12 cellular contexts compared by ENCODE assay signal in genomic region chr14:77599894-77600293, GRCh38. TPM values are rescaled to one million over a fixed set of nuclear protein-coding genes. Genes with fewer than 3 reads are reported as not detected.
DNase-seq lines count a peak whose midpoint lies in the region; ATAC-seq, FAIRE-seq and TF ChIP-seq lines count a peak whose summit lies in the region.
"Had no signal": no experiment of that assay in that cellular context is flagged by ENCODE, and none has a peak within 500 bp of the region (broad histone marks: within the 10 kb centered on the region; RNA-seq: fewer than 3 reads in every experiment).

No MANE protein-coding gene starts in this region.

- DNase-seq in stimulated activated naive CD8-positive, alpha-beta T cell treated with anti-CD3 and anti-CD28 coated beads, Interleukin-15, amount 100 ng/mL, for 72 hours: no peak
- DNase-seq in mesothelial cell of epicardium (ENCODE audit: low spot score in 2 of 2, unreplicated experiment in 2 of 2): no peak
- DNase-seq in urothelium cell line (ENCODE audit: low spot score): peak; percentile 17
- no peak for DNase-seq in SHP77 (lab: John Stamatoyannopoulos, UW)
- no peak for DNase-seq in GM19239 (ENCODE audit: insufficient read length, low spot score)
- DNase-seq: H9; mesendoderm; SHP77 treated with DMSO at 0.1 percent for 48 hours; stimulated activated CD4-positive, alpha-beta T cell treated with anti-CD3 and anti-CD28 coated beads, Interleukin-4, amount 100 ng/mL, for 4 hours had no signal

- H3K27ac Mint-ChIP-seq in stimulated activated naive CD8-positive, alpha-beta T cell treated with anti-CD3 and anti-CD28 coated beads, Interleukin-15, Interleukin-2, amounts not matched to agents 100 ng/mL and 50 ng/mL, for 24 hours: peak overlapping the region; percentile 19
- H3K27ac Mint-ChIP-seq in stimulated activated naive CD8-positive, alpha-beta T cell treated with anti-CD3 and anti-CD28 coated beads, Interleukin-15, amount 100 ng/mL, for 72 hours: peak overlapping the region in 1 of 2 donors; percentile 4
- H3K27ac Mint-ChIP-seq in activated T-helper 17 cell treated with anti-CD3 and anti-CD28 coated beads, Interleukin-2, amount 50 U/mL, for 72 hours: peak overlapping the region; percentile 91
- H3K27ac Mint-ChIP-seq in mesothelial cell of epicardium: peak overlapping the region; percentile 79

- peaks cover 23% of the 10 kb centered on the region for H3K36me3 Mint-ChIP-seq in stimulated activated naive CD8-positive, alpha-beta T cell treated with anti-CD3 and anti-CD28 coated beads, Interleukin-15, Interleukin-2, amounts not matched to agents 100 ng/mL and 50 ng/mL, for 24 hours (ENCODE audit: low read depth)
- H3K36me3 Mint-ChIP-seq in activated T-helper 17 cell treated with anti-CD3 and anti-CD28 coated beads, Interleukin-2, amount 50 U/mL, for 72 hours (ENCODE audit: low read depth): peaks cover 25% of the 10 kb centered on the region
- H3K36me3 Mint-ChIP-seq in mesothelial cell of epicardium: peaks cover 15% of the 10 kb centered on the region

- no peak for TF ChIP-seq CTCF in mesothelial cell of epicardium (IDR thresholded peaks at IDR 0.05; ENCODE audit: unreplicated experiment)

- no peaks in the 10 kb centered on the region for H3K27me3 Mint-ChIP-seq in stimulated activated naive CD8-positive, alpha-beta T cell treated with anti-CD3 and anti-CD28 coated beads, Interleukin-15, Interleukin-2, amounts not matched to agents 100 ng/mL and 50 ng/mL, for 24 hours
- no peaks in the 10 kb centered on the region for H3K27me3 Mint-ChIP-seq in stimulated activated naive CD8-positive, alpha-beta T cell treated with anti-CD3 and anti-CD28 coated beads, Interleukin-15, amount 100 ng/mL, for 72 hours
- no peaks in the 10 kb centered on the region for H3K27me3 Mint-ChIP-seq in activated T-helper 17 cell treated with anti-CD3 and anti-CD28 coated beads, Interleukin-2, amount 50 U/mL, for 72 hours
- no peaks in the 10 kb centered on the region for H3K27me3 Mint-ChIP-seq in mesothelial cell of epicardium (ENCODE audit: low read depth)

- H3K4me1 Mint-ChIP-seq in stimulated activated naive CD8-positive, alpha-beta T cell treated with anti-CD3 and anti-CD28 coated beads, Interleukin-15, Interleukin-2, amounts not matched to agents 100 ng/mL and 50 ng/mL, for 24 hours (ENCODE audit: low read depth): peaks cover 53% of the 10 kb centered on the region
- H3K4me1 Mint-ChIP-seq in stimulated activated naive CD8-positive, alpha-beta T cell treated with anti-CD3 and anti-CD28 coated beads, Interleukin-15, amount 100 ng/mL, for 72 hours: peaks cover 46% of the 10 kb centered on the region
- peaks cover 23% of the 10 kb centered on the region for H3K4me1 Mint-ChIP-seq in activated T-helper 17 cell treated with anti-CD3 and anti-CD28 coated beads, Interleukin-2, amount 50 U/mL, for 72 hours
- H3K4me1 Mint-ChIP-seq in mesothelial cell of epicardium: peaks cover 43% of the 10 kb centered on the region

- no peak for FAIRE-seq in urothelium cell line (lab: Jason Lieb, UNC)
- no peak for FAIRE-seq in GM19239 (lab: Jason Lieb, UNC)

- no peak overlapping the region for H3K4me3 Mint-ChIP-seq in stimulated activated naive CD8-positive, alpha-beta T cell treated with anti-CD3 and anti-CD28 coated beads, Interleukin-15, Interleukin-2, amounts not matched to agents 100 ng/mL and 50 ng/mL, for 24 hours
- H3K4me3 Mint-ChIP-seq in stimulated activated naive CD8-positive, alpha-beta T cell treated with anti-CD3 and anti-CD28 coated beads, Interleukin-15, amount 100 ng/mL, for 72 hours: no peak overlapping the region
- H3K4me3 Mint-ChIP-seq in activated T-helper 17 cell treated with anti-CD3 and anti-CD28 coated beads, Interleukin-2, amount 50 U/mL, for 72 hours: peak overlapping the region; percentile 75
- H3K4me3 Mint-ChIP-seq in mesothelial cell of epicardium: no peak overlapping the region
- H3K4me3 Mint-ChIP-seq: H9 had no signal

- no peaks in the 10 kb centered on the region for H3K9me3 Mint-ChIP-seq in stimulated activated naive CD8-positive, alpha-beta T cell treated with anti-CD3 and anti-CD28 coated beads, Interleukin-15, Interleukin-2, amounts not matched to agents 100 ng/mL and 50 ng/mL, for 24 hours
- peaks cover 10 to 13% of the 10 kb centered on the region in 2 donors for H3K9me3 Mint-ChIP-seq in stimulated activated naive CD8-positive, alpha-beta T cell treated with anti-CD3 and anti-CD28 coated beads, Interleukin-15, amount 100 ng/mL, for 72 hours
- no peaks in the 10 kb centered on the region for H3K9me3 Mint-ChIP-seq in activated T-helper 17 cell treated with anti-CD3 and anti-CD28 coated beads, Interleukin-2, amount 50 U/mL, for 72 hours
- H3K9me3 Mint-ChIP-seq in mesothelial cell of epicardium: peaks cover 6% of the 10 kb centered on the region

- ATAC-seq in stimulated activated naive CD8-positive, alpha-beta T cell treated with anti-CD3 and anti-CD28 coated beads, Interleukin-15, amount 100 ng/mL, for 72 hours: no peak
- no peak for ATAC-seq in activated T-helper 17 cell treated with anti-CD3 and anti-CD28 coated beads, Interleukin-2, amount 50 U/mL, for 72 hours (replicated peaks)
- no peak for ATAC-seq in GM21360 (IDR thresholded peaks at IDR 0.05; ENCODE audit: unreplicated experiment)

RNA-seq across cellular contexts. Expression of gene SPTLC2, which starts 16.5 kb away (rescaled TPM):
- total RNA-seq in activated T-helper 17 cell treated with anti-CD3 and anti-CD28 coated beads, Interleukin-2, amount 50 U/mL, for 72 hours: 10 to 100 TPM; 17.4 to 27.2 TPM
- 34.1 to 36.6 TPM (median 35.8 TPM) in 3 replicates for total RNA-seq in mesothelial cell of epicardium
